Comparison of ENCODE assay signal across 1 cellular context in the genomic region with DNA sequence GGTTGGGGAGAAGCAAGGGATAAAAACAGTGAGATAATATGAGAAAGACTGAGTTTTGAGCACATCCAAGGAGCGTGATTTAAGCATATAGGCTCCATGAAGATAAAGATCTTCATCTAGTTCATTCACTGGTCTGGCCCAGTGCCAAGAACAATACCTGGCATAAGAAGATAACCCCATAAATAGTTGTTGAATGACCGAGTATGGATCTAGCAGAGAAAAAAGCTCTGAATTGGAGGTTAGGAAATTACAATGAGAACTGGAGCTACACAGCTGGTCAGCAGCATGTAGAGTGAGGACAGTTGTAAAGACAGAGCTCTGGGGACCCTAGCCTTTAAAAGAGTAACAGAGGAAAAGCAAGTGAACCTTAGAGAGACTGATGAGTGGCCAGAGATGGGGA.
TF ChIP-seq lines count a peak whose summit lies in the region.

No MANE protein-coding gene starts in this region.

TF ChIP-seq in SK-N-SH treated with all-trans-retinoic acid at 6 μM for 48 hours, 23 proteins besides CTCF, POLR2A, EP300 and RAD21 (continued from another document):
- TF ChIP-seq, protein P1, sequence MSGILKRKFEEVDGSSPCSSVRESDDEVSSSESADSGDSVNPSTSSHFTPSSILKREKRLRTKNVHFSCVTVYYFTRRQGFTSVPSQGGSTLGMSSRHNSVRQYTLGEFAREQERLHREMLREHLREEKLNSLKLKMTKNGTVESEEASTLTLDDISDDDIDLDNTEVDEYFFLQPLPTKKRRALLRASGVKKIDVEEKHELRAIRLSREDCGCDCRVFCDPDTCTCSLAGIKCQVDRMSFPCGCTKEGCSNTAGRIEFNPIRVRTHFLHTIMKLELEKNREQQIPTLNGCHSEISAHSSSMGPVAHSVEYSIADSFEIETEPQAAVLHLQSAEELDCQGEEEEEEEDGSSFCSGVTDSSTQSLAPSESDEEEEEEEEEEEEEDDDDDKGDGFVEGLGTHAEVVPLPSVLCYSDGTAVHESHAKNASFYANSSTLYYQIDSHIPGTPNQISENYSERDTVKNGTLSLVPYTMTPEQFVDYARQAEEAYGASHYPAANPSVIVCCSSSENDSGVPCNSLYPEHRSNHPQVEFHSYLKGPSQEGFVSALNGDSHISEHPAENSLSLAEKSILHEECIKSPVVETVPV (CRISPR knock-in tag; IDR thresholded peaks at IDR 0.05), result no peak
- TF ChIP-seq, protein P2, sequence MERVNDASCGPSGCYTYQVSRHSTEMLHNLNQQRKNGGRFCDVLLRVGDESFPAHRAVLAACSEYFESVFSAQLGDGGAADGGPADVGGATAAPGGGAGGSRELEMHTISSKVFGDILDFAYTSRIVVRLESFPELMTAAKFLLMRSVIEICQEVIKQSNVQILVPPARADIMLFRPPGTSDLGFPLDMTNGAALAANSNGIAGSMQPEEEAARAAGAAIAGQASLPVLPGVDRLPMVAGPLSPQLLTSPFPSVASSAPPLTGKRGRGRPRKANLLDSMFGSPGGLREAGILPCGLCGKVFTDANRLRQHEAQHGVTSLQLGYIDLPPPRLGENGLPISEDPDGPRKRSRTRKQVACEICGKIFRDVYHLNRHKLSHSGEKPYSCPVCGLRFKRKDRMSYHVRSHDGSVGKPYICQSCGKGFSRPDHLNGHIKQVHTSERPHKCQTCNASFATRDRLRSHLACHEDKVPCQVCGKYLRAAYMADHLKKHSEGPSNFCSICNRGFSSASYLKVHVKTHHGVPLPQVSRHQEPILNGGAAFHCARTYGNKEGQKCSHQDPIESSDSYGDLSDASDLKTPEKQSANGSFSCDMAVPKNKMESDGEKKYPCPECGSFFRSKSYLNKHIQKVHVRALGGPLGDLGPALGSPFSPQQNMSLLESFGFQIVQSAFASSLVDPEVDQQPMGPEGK (CRISPR knock-in tag; IDR thresholded peaks at IDR 0.05; ENCODE audit: borderline replicate concordance), result no peak
- TF ChIP-seq SNAI2 (CRISPR knock-in tag; IDR thresholded peaks at IDR 0.05) (no peak), ZNF8 (CRISPR knock-in tag; IDR thresholded peaks at IDR 0.05) (no peak), ZFP3 (CRISPR knock-in tag; IDR thresholded peaks at IDR 0.05) (no peak), ZNF70 (CRISPR knock-in tag; IDR thresholded peaks at IDR 0.05) (0 out of 2 replicates have a peak, but pooled peaks have one; percentile 17), TOX (CRISPR knock-in tag; IDR thresholded peaks at IDR 0.05; ENCODE audit: borderline replicate concordance) (no peak), ZFP30 (CRISPR knock-in tag; IDR thresholded peaks at IDR 0.05) (peak; percentile 24; the same call in 1 of the 2 replicates)
- TF ChIP-seq, protein P3, sequence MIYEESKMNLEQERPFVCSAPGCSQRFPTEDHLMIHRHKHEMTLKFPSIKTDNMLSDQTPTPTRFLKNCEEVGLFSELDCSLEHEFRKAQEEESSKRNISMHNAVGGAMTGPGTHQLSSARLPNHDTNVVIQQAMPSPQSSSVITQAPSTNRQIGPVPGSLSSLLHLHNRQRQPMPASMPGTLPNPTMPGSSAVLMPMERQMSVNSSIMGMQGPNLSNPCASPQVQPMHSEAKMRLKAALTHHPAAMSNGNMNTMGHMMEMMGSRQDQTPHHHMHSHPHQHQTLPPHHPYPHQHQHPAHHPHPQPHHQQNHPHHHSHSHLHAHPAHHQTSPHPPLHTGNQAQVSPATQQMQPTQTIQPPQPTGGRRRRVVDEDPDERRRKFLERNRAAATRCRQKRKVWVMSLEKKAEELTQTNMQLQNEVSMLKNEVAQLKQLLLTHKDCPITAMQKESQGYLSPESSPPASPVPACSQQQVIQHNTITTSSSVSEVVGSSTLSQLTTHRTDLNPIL (CRISPR knock-in tag; IDR thresholded peaks at IDR 0.05; ENCODE audit: low read depth), result no peak
